In the genomic region with DNA sequence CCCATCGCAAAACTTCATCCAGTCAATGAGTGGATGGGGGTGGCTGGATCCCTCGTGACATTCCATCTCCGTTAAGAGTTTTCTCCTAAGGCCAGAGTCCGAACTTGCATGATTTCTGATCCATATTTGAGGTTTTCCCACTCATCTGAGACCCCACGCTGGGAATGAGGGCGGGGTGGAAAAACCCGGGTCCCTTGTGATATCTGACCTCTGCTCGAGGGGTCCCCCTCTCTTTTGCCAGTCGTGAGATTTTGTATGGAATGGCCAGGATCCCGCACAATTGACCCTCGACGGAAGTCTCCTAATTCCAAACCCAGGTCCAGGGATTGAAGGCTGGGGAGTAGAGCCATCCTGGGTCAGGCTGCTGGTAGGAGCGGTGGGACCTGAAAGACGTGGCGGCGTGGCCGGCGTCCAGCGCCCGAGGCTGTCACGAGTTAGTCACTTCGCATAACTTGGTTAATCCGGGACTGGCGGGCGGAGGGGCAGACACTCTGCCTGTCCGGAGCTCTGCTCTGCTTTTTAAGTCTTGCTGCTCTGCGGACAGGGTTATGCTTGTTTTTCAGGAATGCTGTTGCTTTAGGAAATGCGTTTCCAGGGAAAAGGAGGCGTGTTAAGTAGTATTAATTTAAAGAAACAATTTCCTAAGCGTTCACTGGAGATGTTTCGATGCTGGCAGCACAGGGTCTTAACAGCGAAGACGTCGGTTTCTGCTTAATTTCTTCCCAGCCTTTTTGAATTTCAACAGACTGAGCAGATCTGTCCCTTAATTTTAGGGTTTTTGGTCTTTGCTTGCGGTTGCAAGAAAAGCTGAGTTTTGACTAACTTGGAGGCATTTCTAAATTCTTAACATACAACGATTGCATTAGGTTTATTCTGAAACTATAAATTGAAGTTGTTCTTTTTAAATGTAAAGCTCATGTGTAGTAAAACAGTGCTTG, we compare ENCODE assay signal across 1 cellular context.
TF ChIP-seq lines count a peak whose summit lies in the region.

No MANE protein-coding gene starts in this region.

TF ChIP-seq in HepG2, 621 proteins besides CTCF, POLR2A, EP300 and RAD21 (continued from another document):
- TF ChIP-seq HCFC1 (IDR thresholded peaks at IDR 0.05; ENCODE audit: low read depth, low read length) (no peak), ZNF598 (CRISPR knock-in tag; IDR thresholded peaks at IDR 0.05; ENCODE audit: borderline replicate concordance) (no peak), ZNF577 (CRISPR knock-in tag; IDR thresholded peaks at IDR 0.05; ENCODE audit: borderline replicate concordance, low read depth) (no peak), NCOA5 (CRISPR knock-in tag; IDR thresholded peaks at IDR 0.05) (no peak), ONECUT2 (CRISPR knock-in tag; IDR thresholded peaks at IDR 0.05) (no peak), NONO (IDR thresholded peaks at IDR 0.05) (no peak), NONO (CRISPR knock-in tag; conservative IDR thresholded peaks at IDR 0.05) (no peak; the same call in 1 of the 2 replicates), TMF1 (CRISPR knock-in tag; IDR thresholded peaks at IDR 0.05; ENCODE audit: low read depth) (no peak)
- TF ChIP-seq, protein P1, sequence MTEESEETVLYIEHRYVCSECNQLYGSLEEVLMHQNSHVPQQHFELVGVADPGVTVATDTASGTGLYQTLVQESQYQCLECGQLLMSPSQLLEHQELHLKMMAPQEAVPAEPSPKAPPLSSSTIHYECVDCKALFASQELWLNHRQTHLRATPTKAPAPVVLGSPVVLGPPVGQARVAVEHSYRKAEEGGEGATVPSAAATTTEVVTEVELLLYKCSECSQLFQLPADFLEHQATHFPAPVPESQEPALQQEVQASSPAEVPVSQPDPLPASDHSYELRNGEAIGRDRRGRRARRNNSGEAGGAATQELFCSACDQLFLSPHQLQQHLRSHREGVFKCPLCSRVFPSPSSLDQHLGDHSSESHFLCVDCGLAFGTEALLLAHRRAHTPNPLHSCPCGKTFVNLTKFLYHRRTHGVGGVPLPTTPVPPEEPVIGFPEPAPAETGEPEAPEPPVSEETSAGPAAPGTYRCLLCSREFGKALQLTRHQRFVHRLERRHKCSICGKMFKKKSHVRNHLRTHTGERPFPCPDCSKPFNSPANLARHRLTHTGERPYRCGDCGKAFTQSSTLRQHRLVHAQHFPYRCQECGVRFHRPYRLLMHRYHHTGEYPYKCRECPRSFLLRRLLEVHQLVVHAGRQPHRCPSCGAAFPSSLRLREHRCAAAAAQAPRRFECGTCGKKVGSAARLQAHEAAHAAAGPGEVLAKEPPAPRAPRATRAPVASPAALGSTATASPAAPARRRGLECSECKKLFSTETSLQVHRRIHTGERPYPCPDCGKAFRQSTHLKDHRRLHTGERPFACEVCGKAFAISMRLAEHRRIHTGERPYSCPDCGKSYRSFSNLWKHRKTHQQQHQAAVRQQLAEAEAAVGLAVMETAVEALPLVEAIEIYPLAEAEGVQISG (CRISPR knock-in tag; IDR thresholded peaks at IDR 0.05): no peak
- TF ChIP-seq, protein P2, sequence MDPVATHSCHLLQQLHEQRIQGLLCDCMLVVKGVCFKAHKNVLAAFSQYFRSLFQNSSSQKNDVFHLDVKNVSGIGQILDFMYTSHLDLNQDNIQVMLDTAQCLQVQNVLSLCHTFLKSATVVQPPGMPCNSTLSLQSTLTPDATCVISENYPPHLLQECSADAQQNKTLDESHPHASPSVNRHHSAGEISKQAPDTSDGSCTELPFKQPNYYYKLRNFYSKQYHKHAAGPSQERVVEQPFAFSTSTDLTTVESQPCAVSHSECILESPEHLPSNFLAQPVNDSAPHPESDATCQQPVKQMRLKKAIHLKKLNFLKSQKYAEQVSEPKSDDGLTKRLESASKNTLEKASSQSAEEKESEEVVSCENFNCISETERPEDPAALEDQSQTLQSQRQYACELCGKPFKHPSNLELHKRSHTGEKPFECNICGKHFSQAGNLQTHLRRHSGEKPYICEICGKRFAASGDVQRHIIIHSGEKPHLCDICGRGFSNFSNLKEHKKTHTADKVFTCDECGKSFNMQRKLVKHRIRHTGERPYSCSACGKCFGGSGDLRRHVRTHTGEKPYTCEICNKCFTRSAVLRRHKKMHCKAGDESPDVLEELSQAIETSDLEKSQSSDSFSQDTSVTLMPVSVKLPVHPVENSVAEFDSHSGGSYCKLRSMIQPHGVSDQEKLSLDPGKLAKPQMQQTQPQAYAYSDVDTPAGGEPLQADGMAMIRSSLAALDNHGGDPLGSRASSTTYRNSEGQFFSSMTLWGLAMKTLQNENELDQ (CRISPR knock-in tag; IDR thresholded peaks at IDR 0.05; ENCODE audit: borderline replicate concordance): no peak
